32 cellular contexts compared by ENCODE assay signal in the genomic region with DNA sequence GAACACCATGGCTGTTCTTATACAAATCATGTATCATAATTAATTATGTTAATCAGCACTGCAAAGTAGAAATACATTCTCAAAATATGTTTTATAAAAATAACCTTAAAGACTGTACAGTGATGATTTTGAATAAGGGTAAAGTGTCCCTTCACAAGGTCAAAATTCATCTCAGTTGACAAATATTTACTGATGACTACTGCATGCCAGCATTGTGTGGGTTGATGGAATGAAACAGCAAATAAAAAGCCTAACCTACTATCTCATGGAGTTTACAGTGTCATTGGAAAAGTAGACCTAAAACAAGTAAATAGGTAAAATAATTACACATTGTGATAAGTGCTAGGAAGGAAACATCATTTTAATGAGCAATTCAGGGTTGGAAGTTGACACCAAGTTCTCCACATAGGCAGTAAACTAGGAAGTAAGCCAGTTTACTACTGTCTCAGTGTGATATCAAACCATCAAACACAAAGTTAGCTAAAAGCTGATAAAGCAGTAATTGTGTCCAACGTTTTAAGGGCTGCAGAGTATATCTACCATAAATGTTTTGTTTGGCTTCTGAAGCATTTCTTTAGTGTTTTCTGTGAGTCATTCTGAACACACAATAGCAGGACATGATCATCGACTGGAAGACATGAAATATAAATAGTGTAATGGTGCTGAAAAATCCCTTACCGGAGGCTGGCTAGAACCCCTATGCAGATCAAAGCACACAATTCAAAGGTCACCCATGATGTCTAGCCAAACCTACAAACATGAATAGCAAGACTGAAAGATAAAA.
"Had no signal": no experiment of that assay in that cellular context is flagged by ENCODE, and none has a peak within 500 bp of the region (broad histone marks: within the 10 kb centered on the region; RNA-seq: fewer than 3 reads in every experiment).

No MANE protein-coding gene starts in this region.

- H3K27me3 Mint-ChIP-seq: activated naive CD8-positive, alpha-beta T cell treated with anti-CD3 and anti-CD28 coated beads for 36 hours; dendritic cell treated with granulocyte-macrophage colony-stimulating factor and Interleukin-4, amounts not matched to agents 40 ng/mL and 50 ng/mL, for 4 days; natural killer cell treated with Interleukin-12 subunit alpha and Interleukin-12 subunit beta and Interleukin-15 and Interleukin-18, amount 100 ng/mL, for 72 hours; progenitor cell of endocrine pancreas; stimulated activated naive CD8-positive, alpha-beta T cell treated with anti-CD3 and anti-CD28 coated beads, Interleukin-15, Interleukin-2, amounts not matched to agents 100 ng/mL and 50 ng/mL, for 24 hours; type B pancreatic cell had no signal

- H3K36me3 Mint-ChIP-seq: activated naive CD8-positive, alpha-beta T cell treated with anti-CD3 and anti-CD28 coated beads for 36 hours; natural killer cell treated with Interleukin-12 subunit alpha and Interleukin-12 subunit beta and Interleukin-15 and Interleukin-18, amount 100 ng/mL, for 72 hours; stimulated activated effector memory CD8-positive, alpha-beta T cell treated with anti-CD3 and anti-CD28 coated beads, Interleukin-12 subunit alpha, Interleukin-12 subunit beta, amount 100 ng/mL, for 72 hours had no signal

- H3K4me1 Mint-ChIP-seq: activated naive CD8-positive, alpha-beta T cell treated with anti-CD3 and anti-CD28 coated beads for 36 hours; stimulated activated effector memory CD8-positive, alpha-beta T cell treated with anti-CD3 and anti-CD28 coated beads, Interleukin-12 subunit alpha, Interleukin-12 subunit beta, amount 100 ng/mL, for 72 hours had no signal

- DNase-seq: activated CD4-positive, alpha-beta T cell treated with anti-CD3 and anti-CD28 coated beads for 4 hours; activated CD4-positive, alpha-beta T cell treated with anti-CD3 and anti-CD28 coated beads, Interleukin-2, amount 50 U/mL, for 48 hours; activated CD4-positive, CD25-positive, alpha-beta regulatory T cell; activated CD8-positive, alpha-beta memory T cell treated with anti-CD3 and anti-CD28 coated beads for 24 hours; activated effector memory CD4-positive, alpha-beta T cell treated with Interleukin-2 at 50 U/mL for 16 hours; activated naive CD4-positive, alpha-beta T cell treated with Interleukin-2 at 50 U/mL for 16 hours; activated naive CD8-positive, alpha-beta T cell treated with anti-CD3 and anti-CD28 coated beads for 36 hours; adrenal gland; aorta; central memory CD4-positive, alpha-beta T cell; effector CD4-positive, alpha-beta T cell; esophagus squamous epithelium; foreskin melanocyte; kidney glomerular epithelial cell; left lung; mucosa of descending colon; ovary; sigmoid colon; small intestine; stimulated activated CD4-positive, alpha-beta T cell treated with anti-CD3 and anti-CD28 coated beads, Interleukin-4, amount 100 ng/mL, for 24 hours had no signal

- H3K27ac Mint-ChIP-seq: activated naive CD8-positive, alpha-beta T cell treated with anti-CD3 and anti-CD28 coated beads for 36 hours; dendritic cell treated with granulocyte-macrophage colony-stimulating factor and Interleukin-4, amounts not matched to agents 40 ng/mL and 50 ng/mL, for 4 days; natural killer cell treated with Interleukin-12 subunit alpha and Interleukin-12 subunit beta and Interleukin-15 and Interleukin-18, amount 100 ng/mL, for 72 hours; progenitor cell of endocrine pancreas; stimulated activated effector memory CD8-positive, alpha-beta T cell treated with anti-CD3 and anti-CD28 coated beads, Interleukin-12 subunit alpha, Interleukin-12 subunit beta, amount 100 ng/mL, for 72 hours; stimulated activated naive CD8-positive, alpha-beta T cell treated with anti-CD3 and anti-CD28 coated beads, Interleukin-15, Interleukin-2, amounts not matched to agents 100 ng/mL and 50 ng/mL, for 24 hours; T-helper 2 cell treated with Interferon-gamma antibody and Interleukin-4, amounts not matched to agents 5 μg/mL and 100 μg/mL, for 36 hours; type B pancreatic cell had no signal

- ATAC-seq: left lung; mucosa of descending colon; natural killer cell treated with Interleukin-12 subunit alpha and Interleukin-12 subunit beta and Interleukin-15 and Interleukin-18, amount 100 ng/mL, for 72 hours; stimulated activated effector memory CD8-positive, alpha-beta T cell treated with anti-CD3 and anti-CD28 coated beads, Interleukin-12 subunit alpha, Interleukin-12 subunit beta, amount 100 ng/mL, for 72 hours had no signal

- H3K27ac ChIP-seq: adrenal gland, breast epithelium, epithelial cell of prostate, esophagus squamous epithelium, left lung, ovary, sigmoid colon, thoracic aorta, vagina had no signal

- H3K4me1 ChIP-seq: adrenal gland, breast epithelium, esophagus squamous epithelium, left lung, sigmoid colon, vagina had no signal

- H3K9me3 ChIP-seq: adrenal gland, breast epithelium, esophagus squamous epithelium, left lung, mucosa of descending colon, ovary, sigmoid colon, thoracic aorta, vagina had no signal

- H3K36me3 ChIP-seq: adrenal gland, breast epithelium, esophagus squamous epithelium, left lung, ovary, sigmoid colon, thoracic aorta, vagina had no signal

- FAIRE-seq: small intestine had no signal

- H3K4me3 ChIP-seq: adrenal gland, breast epithelium, esophagus squamous epithelium, left lung, lung, mucosa of descending colon, ovary, sigmoid colon, thoracic aorta, vagina had no signal

- H3K9me3 Mint-ChIP-seq: activated naive CD8-positive, alpha-beta T cell treated with anti-CD3 and anti-CD28 coated beads for 36 hours; dendritic cell treated with granulocyte-macrophage colony-stimulating factor and Interleukin-4, amounts not matched to agents 40 ng/mL and 50 ng/mL, for 4 days; natural killer cell treated with Interleukin-12 subunit alpha and Interleukin-12 subunit beta and Interleukin-15 and Interleukin-18, amount 100 ng/mL, for 72 hours; stimulated activated naive CD8-positive, alpha-beta T cell treated with anti-CD3 and anti-CD28 coated beads, Interleukin-15, Interleukin-2, amounts not matched to agents 100 ng/mL and 50 ng/mL, for 24 hours; T-helper 2 cell treated with Interferon-gamma antibody and Interleukin-4, amounts not matched to agents 5 μg/mL and 100 μg/mL, for 36 hours; type B pancreatic cell had no signal

- H3K4me3 Mint-ChIP-seq: activated naive CD8-positive, alpha-beta T cell treated with anti-CD3 and anti-CD28 coated beads for 36 hours; dendritic cell treated with granulocyte-macrophage colony-stimulating factor and Interleukin-4, amounts not matched to agents 40 ng/mL and 50 ng/mL, for 4 days; natural killer cell treated with Interleukin-12 subunit alpha and Interleukin-12 subunit beta and Interleukin-15 and Interleukin-18, amount 100 ng/mL, for 72 hours; stimulated activated effector memory CD8-positive, alpha-beta T cell treated with anti-CD3 and anti-CD28 coated beads, Interleukin-12 subunit alpha, Interleukin-12 subunit beta, amount 100 ng/mL, for 72 hours; stimulated activated naive CD8-positive, alpha-beta T cell treated with anti-CD3 and anti-CD28 coated beads, Interleukin-15, Interleukin-2, amounts not matched to agents 100 ng/mL and 50 ng/mL, for 24 hours; T-helper 2 cell treated with Interferon-gamma antibody and Interleukin-4, amounts not matched to agents 5 μg/mL and 100 μg/mL, for 36 hours; type B pancreatic cell had no signal

- H3K27me3 ChIP-seq: adrenal gland, esophagus squamous epithelium, left lung, ovary, sigmoid colon, vagina had no signal
